26 cellular contexts compared by ENCODE assay signal in the genomic region with DNA sequence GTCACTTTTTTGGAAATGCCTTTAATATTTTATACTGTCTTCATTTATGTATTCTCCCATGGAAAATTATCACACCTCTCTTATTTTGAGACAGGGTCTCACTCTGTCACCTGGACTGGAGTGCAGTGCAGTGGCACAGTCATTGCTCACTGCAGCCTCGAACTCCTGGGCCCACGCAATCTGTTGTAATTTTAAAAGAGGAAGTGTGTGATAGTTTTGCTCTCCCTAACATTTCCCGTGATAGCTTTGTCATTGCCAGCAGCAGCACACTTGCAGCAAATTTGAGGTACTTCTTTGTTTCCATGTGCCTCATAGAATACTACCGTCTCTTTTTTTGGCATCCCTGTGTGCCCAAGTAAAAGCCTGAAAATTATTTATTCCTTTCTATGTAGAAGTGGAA.
"Had no signal": no experiment of that assay in that cellular context is flagged by ENCODE, and none has a peak within 500 bp of the region (broad histone marks: within the 10 kb centered on the region; RNA-seq: fewer than 3 reads in every experiment).

No MANE protein-coding gene starts in this region.

- H3K9me3 ChIP-seq: SJCRH30, SK-N-SH had no signal

- H3K27ac ChIP-seq: SJCRH30 had no signal

- H3K36me3 ChIP-seq: SJCRH30 had no signal

- H3K4me1 ChIP-seq: SJCRH30 had no signal

- H3K4me3 ChIP-seq: SJCRH30 had no signal

- ATAC-seq: activated CD8-positive, alpha-beta memory T cell treated with anti-CD3 and anti-CD28 coated beads, Interleukin-2, amount 10 ng/mL, durations not matched to agents 7 days and 5 days; activated T-cell treated with anti-CD3 and anti-CD28 coated beads, Interleukin-2, amount 50 U/mL, for 4 hours; activated T-helper 17 cell treated with anti-CD3 and anti-CD28 coated beads, Interleukin-2, amount 50 U/mL, for 72 hours; T-helper 17 cell had no signal

- H3K9ac ChIP-seq: SK-N-SH had no signal

- H3K4me2 ChIP-seq: SK-N-SH had no signal

- DNase-seq: activated B cell treated with CpG ODN at 0.5 μM for 24 hours; activated CD4-positive, alpha-beta T cell treated with anti-CD3 and anti-CD28 coated beads for 1 hour; activated CD4-positive, alpha-beta T cell treated with anti-CD3 and anti-CD28 coated beads, Interleukin-2, amount 10 ng/mL, durations not matched to agents 24 days and 14 days; activated CD4-positive, alpha-beta T cell treated with anti-CD3 and anti-CD28 coated beads, Interleukin-2, amount 50 U/mL, for 48 hours; activated CD8-positive, alpha-beta memory T cell treated with anti-CD3 and anti-CD28 coated beads, Interleukin-2, amount 10 ng/mL, durations not matched to agents 7 days and 5 days; activated gamma-delta T cell; activated naive CD4-positive, alpha-beta T cell treated with anti-CD3 and anti-CD28 coated beads for 36 hours; activated T-cell treated with anti-CD3 and anti-CD28 coated beads, Interleukin-2, amount 50 U/mL, for 4 hours; amygdala; cortex of kidney; KG1; NCI-H1092 treated with DMSO at 0.1 percent for 48 hours; NCI-H1417 treated with DMSO at 0.1 percent for 48 hours; NCI-H1694; NCI-H2029; NCI-H345; NCI-H510A; NCI-H69; NK-92 treated with Interleukin-12 subunit alpha and Interleukin-12 subunit beta, amount 100 ng/mL, for 24 hours; SJCRH30; SK-N-SH; T-helper 17 cell; T-helper 9 cell had no signal

- H3K27me3 ChIP-seq: SJCRH30 had no signal

- FAIRE-seq: astrocyte, TTC549 had no signal
